25 cellular contexts compared by ENCODE assay signal in genomic region chr16:4922721-4923342, GRCh38. TPM values are rescaled to one million over a fixed set of nuclear protein-coding genes. Genes with fewer than 3 reads are reported as not detected.
DNase-seq lines count a peak whose midpoint lies in the region; ATAC-seq, FAIRE-seq and TF ChIP-seq lines count a peak whose summit lies in the region.
"Had no signal": no experiment of that assay in that cellular context is flagged by ENCODE, and none has a peak within 500 bp of the region (broad histone marks: within the 10 kb centered on the region; RNA-seq: fewer than 3 reads in every experiment).

No MANE protein-coding gene starts in this region.

- no peak for TF ChIP-seq RAD21 in HepG2 (CRISPR knock-in tag; IDR thresholded peaks at IDR 0.05)

- H3K4me3 ChIP-seq in HepG2 (replicated peaks in 1 of 3; ENCODE audit: insufficient read depth in 1 of 3, low read depth in 2 of 3, low read length in 3 of 3) = no peak overlapping the region
- H3K4me3 ChIP-seq in right lobe of liver = no peak overlapping the region
- H3K4me3 ChIP-seq in endodermal cell (ENCODE audit: low read length) = no peak overlapping the region
- H3K4me3 ChIP-seq in osteoblast (ENCODE audit: insufficient read depth, low read length) = no peak overlapping the region
- H3K4me3 ChIP-seq in testis = no peak overlapping the region
- H3K4me3 ChIP-seq: heart right ventricle, tibial nerve had no signal

- no peaks in the 10 kb centered on the region for H3K27me3 Mint-ChIP-seq in endodermal cell (ENCODE audit: insufficient read depth)

- FAIRE-seq in HepG2 (lab: Jason Lieb, UNC) = no peak

- TF ChIP-seq CTCF in HepG2 (CRISPR knock-in tag; IDR thresholded peaks at IDR 0.05) (no peak), right lobe of liver (IDR thresholded peaks at IDR 0.05) (no peak), endodermal cell (conservative IDR thresholded peaks at IDR 0.05) (peak; percentile 22), osteoblast (IDR thresholded peaks at IDR 0.05; ENCODE audit: extremely low read depth, low read depth, low read length) (no peak), testis (IDR thresholded peaks at IDR 0.05) (no peak)

- POLR2A ChIA-PET in HepG2 (lab: Yijun Ruan, JAX) = no interaction called here

- H3K4me1 Mint-ChIP-seq in endodermal cell = peaks cover 13% of the 10 kb centered on the region
- H3K4me1 Mint-ChIP-seq: activated CD4-positive, alpha-beta memory T cell treated with anti-CD3 and anti-CD28 coated beads, Interleukin-2, amount 10 ng/mL, durations not matched to agents 7 days and 5 days; activated naive CD8-positive, alpha-beta T cell treated with anti-CD3 and anti-CD28 coated beads, Interleukin-2, amount 10 ng/mL, durations not matched to agents 7 days and 5 days; stimulated activated naive B cell treated with anti-CD40 and anti-IgM and Interleukin-4, amounts not matched to agents 10 μg/mL and 1 μg/mL and 100 μg/mL, for 72 hours had no signal

- H3K9me3 Mint-ChIP-seq in endodermal cell = peaks cover 14% of the 10 kb centered on the region

- H3K4me1 ChIP-seq in HepG2 (ENCODE audit: insufficient read depth, low read length) (peaks cover 25% of the 10 kb centered on the region), right lobe of liver (peaks cover 0 to 18% (median 9%) of the 10 kb centered on the region in 4 donors), endodermal cell (ENCODE audit: control insufficient read depth, insufficient read depth, low read length) (peaks cover 6% of the 10 kb centered on the region), osteoblast (ENCODE audit: insufficient read depth, low read length) (no peaks in the 10 kb centered on the region), testis (no peaks in the 10 kb centered on the region)

- H3K36me3 ChIP-seq in HepG2 (replicated peaks in 1 of 2; ENCODE audit: control insufficient read depth in 1 of 2, insufficient read depth in 2 of 2, low read length in 2 of 2) (no peaks in the 10 kb centered on the region; a peak in 1 of 5 replicates), right lobe of liver (no peaks in the 10 kb centered on the region), endodermal cell (ENCODE audit: control insufficient read depth, insufficient read depth, low read length) (peaks cover 10% of the 10 kb centered on the region), osteoblast (ENCODE audit: insufficient read depth, low read length) (no peaks in the 10 kb centered on the region), testis (ENCODE audit: low read depth, missing control alignments) (no peaks in the 10 kb centered on the region)
- H3K36me3 ChIP-seq: heart right ventricle had no signal

- TF ChIP-seq EP300 in HepG2 (IDR thresholded peaks at IDR 0.05; ENCODE audit: low read depth in 2 of 2, low read length in 2 of 2) (no peak), HepG2 (CRISPR knock-in tag; IDR thresholded peaks at IDR 0.05; ENCODE audit: borderline replicate concordance) (no peak)

- no peak overlapping the region for H3K27ac Mint-ChIP-seq in endodermal cell
- H3K27ac Mint-ChIP-seq: activated CD4-positive, alpha-beta memory T cell treated with anti-CD3 and anti-CD28 coated beads, Interleukin-2, amount 10 ng/mL, durations not matched to agents 7 days and 5 days; activated naive CD8-positive, alpha-beta T cell treated with anti-CD3 and anti-CD28 coated beads, Interleukin-2, amount 10 ng/mL, durations not matched to agents 7 days and 5 days; CD4-positive, alpha-beta T cell; stimulated activated naive B cell treated with anti-CD40 and anti-IgM and Interleukin-4, amounts not matched to agents 10 μg/mL and 1 μg/mL and 100 μg/mL, for 72 hours had no signal

- intact Hi-C loops in HepG2 (cut with micrococcal nuclease; ENCODE audit: unreplicated experiment) = no loop called here
- intact Hi-C loops in right lobe of liver (cut with DNase I) = no loop called here
- intact Hi-C loops in testis (cut with DNase I; ENCODE audit: low total_unique reads) = no loop called here

- H2AFZ ChIP-seq in HepG2 (ENCODE audit: low read length) (no peak overlapping the region), osteoblast (ENCODE audit: low read length) (no peak overlapping the region)

- TF ChIP-seq POLR2A in HepG2 (IDR thresholded peaks at IDR 0.05; ENCODE audit: insufficient read depth in 1 of 2, low read depth in 2 of 2, low read length in 2 of 2) (no peak), right lobe of liver (IDR thresholded peaks at IDR 0.05) (no peak), testis (IDR thresholded peaks at IDR 0.05) (no peak)

- CTCF ChIA-PET in HepG2 (lab: Yijun Ruan, JAX; ENCODE audit: low intra/inter-chr PET ratio, low total read pairs) = no interaction called here

- ATAC-seq in HepG2 = no peak
- no peak for ATAC-seq in right lobe of liver
- no peak for ATAC-seq in GM21515 (IDR thresholded peaks at IDR 0.05; ENCODE audit: unreplicated experiment)
- ATAC-seq: heart right ventricle; stimulated activated naive B cell treated with anti-CD40 and anti-IgM and Interleukin-4, amounts not matched to agents 10 μg/mL and 1 μg/mL and 100 μg/mL, for 72 hours had no signal

- H3K79me2 ChIP-seq in HepG2 (ENCODE audit: insufficient read depth, low read length) (no peaks in the 10 kb centered on the region), osteoblast (ENCODE audit: insufficient read depth, low read length) (no peaks in the 10 kb centered on the region)

- no peak overlapping the region for H3K27ac ChIP-seq in HepG2 (ENCODE audit: extremely low read length, insufficient read depth, low read length)
- H3K27ac ChIP-seq in right lobe of liver = no peak overlapping the region
- H3K27ac ChIP-seq in endodermal cell (ENCODE audit: low read depth, low read length) = no peak overlapping the region
- no peak overlapping the region for H3K27ac ChIP-seq in osteoblast (ENCODE audit: low read depth, low read length)
- H3K27ac ChIP-seq in testis = no peak overlapping the region
- H3K27ac ChIP-seq: heart right ventricle had no signal

- 91% methylated on average over 18 of the region's 18 CpGs for WGBS in HepG2 (ENCODE audit: low lambda C conversion rate)
- WGBS in right lobe of liver (ENCODE audit: insufficient coverage, low coverage, low lambda C conversion rate, missing lambda C conversion rate) = 74% methylated on average over 9 of the region's 18 CpGs
- 92 to 95% methylated on average over 11 to 18 of the region's 18 CpGs for WGBS in endodermal cell (ENCODE audit: insufficient coverage in 1 of 2, insufficient read length in 1 of 2), 2 experiments
- WGBS in testis, 2 donors = 56 to 62% methylated on average over 18 of the region's 18 CpGs

- no peak overlapping the region for H3K9ac ChIP-seq in HepG2 (ENCODE audit: insufficient read depth, low read depth, low read length)
- H3K9ac ChIP-seq in endodermal cell (ENCODE audit: extremely low read depth, low read length, poor library complexity, severe bottlenecking) = no peak overlapping the region

- H3K36me3 Mint-ChIP-seq in endodermal cell (ENCODE audit: low read depth) = peaks cover 16% of the 10 kb centered on the region
- H3K36me3 Mint-ChIP-seq: activated naive CD8-positive, alpha-beta T cell treated with anti-CD3 and anti-CD28 coated beads, Interleukin-2, amount 10 ng/mL, durations not matched to agents 7 days and 5 days had no signal

- no peak for DNase-seq in HepG2 (ENCODE audit: low spot score)
- no peak for DNase-seq in right lobe of liver
- DNase-seq in endodermal cell = peak; percentile 56
- peak; percentile 35 for DNase-seq in osteoblast (ENCODE audit: insufficient read length, low spot score, missing footprints)
- DNase-seq in testis = no peak
- DNase-seq in activated naive CD4-positive, alpha-beta T cell treated with anti-CD3 and anti-CD28 coated beads, Interleukin-2, amount 50 U/mL, for 16 hours = no peak
- DNase-seq in COR-L47 (lab: John Stamatoyannopoulos, UW) = no peak
- DNase-seq: activated CD4-positive, alpha-beta memory T cell treated with anti-CD3 and anti-CD28 coated beads, Interleukin-2, amount 10 ng/mL, durations not matched to agents 7 days and 5 days; activated naive CD8-positive, alpha-beta T cell treated with anti-CD3 and anti-CD28 coated beads, Interleukin-2, amount 10 ng/mL, durations not matched to agents 7 days and 5 days; CD4-positive, alpha-beta T cell; foreskin fibroblast; GDM1; GOT3; heart right ventricle; Karpas-422; mesendoderm; MV-4-11; retina; Right ventricle myocardium superior; stimulated activated CD4-positive, alpha-beta T cell treated with anti-CD3 and anti-CD28 coated beads, Interleukin-4, amount 100 ng/mL, for 1 hour; stimulated activated naive B cell treated with anti-CD40 and anti-IgM and Interleukin-4, amounts not matched to agents 10 μg/mL and 1 μg/mL and 100 μg/mL, for 72 hours had no signal

- in situ Hi-C loops in HepG2 (cut with HindIII; ENCODE audit: extremely low pct_ligation_motif_present, low pct_unique_long_range_greater_than_20kb) = no loop called here

- no peak overlapping the region for H3K4me3 Mint-ChIP-seq in endodermal cell
- H3K4me3 Mint-ChIP-seq: activated CD4-positive, alpha-beta memory T cell treated with anti-CD3 and anti-CD28 coated beads, Interleukin-2, amount 10 ng/mL, durations not matched to agents 7 days and 5 days; activated naive CD8-positive, alpha-beta T cell treated with anti-CD3 and anti-CD28 coated beads, Interleukin-2, amount 10 ng/mL, durations not matched to agents 7 days and 5 days; CD4-positive, alpha-beta T cell; stimulated activated naive B cell treated with anti-CD40 and anti-IgM and Interleukin-4, amounts not matched to agents 10 μg/mL and 1 μg/mL and 100 μg/mL, for 72 hours had no signal

- no peak overlapping the region for H3K4me2 ChIP-seq in HepG2 (ENCODE audit: low read depth, low read length)
- no peak overlapping the region for H3K4me2 ChIP-seq in osteoblast (ENCODE audit: insufficient read depth, low read length)

- no TSS peak for BruUV-seq in HepG2 (replicated peaks; lab: Mats Ljungman, UMichigan)

- H3K9me3 ChIP-seq in HepG2 (ENCODE audit: low read length) = peaks cover 6% of the 10 kb centered on the region; the same call in 1 of the 2 replicates
- H3K9me3 ChIP-seq in right lobe of liver = no peaks in the 10 kb centered on the region
- H3K9me3 ChIP-seq in endodermal cell (ENCODE audit: control insufficient read depth, low read length) = peaks cover 11% of the 10 kb centered on the region
- peaks cover 6% of the 10 kb centered on the region for H3K9me3 ChIP-seq in osteoblast (ENCODE audit: low read depth, low read length)
- no peaks in the 10 kb centered on the region for H3K9me3 ChIP-seq in testis

- H3K27me3 ChIP-seq in HepG2 (ENCODE audit: control insufficient read depth in 1 of 2, insufficient read depth in 2 of 2, low read length in 2 of 2) (no peaks in the 10 kb centered on the region), right lobe of liver (no peaks in the 10 kb centered on the region), endodermal cell (ENCODE audit: control insufficient read depth, insufficient read depth, low read length, poor library complexity, severe bottlenecking) (no peaks in the 10 kb centered on the region), osteoblast (ENCODE audit: insufficient read depth, low read length) (peaks cover 35% of the 10 kb centered on the region), testis (no peaks in the 10 kb centered on the region)
- H3K27me3 ChIP-seq: heart right ventricle, tibial nerve had no signal

- H4K20me1 ChIP-seq in HepG2 (ENCODE audit: insufficient read depth, low read length) (no peaks in the 10 kb centered on the region), osteoblast (ENCODE audit: insufficient read depth, low read length) (no peaks in the 10 kb centered on the region)

RNA-seq across cellular contexts. Expression of gene PPL, which starts 14.1 kb away (rescaled TPM):
- 4.4 and 6.6 TPM in 2 replicates for total RNA-seq in HepG2 (2016; rRNA removed; fragmentation: Illumina TruSeq; extraction: Trizol)
- total RNA-seq in HepG2 (2016; cell fraction: cytosol; rRNA removed; fragmentation: Illumina TruSeq; extraction: Trizol; ENCODE audit: low read depth) = 1.1 and 1.5 TPM in 2 replicates
- total RNA-seq in HepG2 (2016; cell fraction: insoluble cytoplasmic fraction; rRNA removed; fragmentation: Illumina TruSeq; extraction: Trizol) = 3.3 and 6.8 TPM in 2 replicates
- total RNA-seq in HepG2 (2016; cell fraction: membrane; rRNA removed; fragmentation: Illumina TruSeq; extraction: Trizol) = 1.8 and 2.4 TPM in 2 replicates
- 8.8 and 10.7 TPM in 2 replicates for total RNA-seq in HepG2 (2016; cell fraction: nucleus; rRNA removed; fragmentation: Illumina TruSeq; extraction: Trizol)
- 5.7 and 7.5 TPM in 2 replicates for polyA plus RNA-seq in HepG2 (2011; rRNA removed)
- 4.1 and 4.4 TPM in 2 replicates for polyA plus RNA-seq in HepG2 (2011; cell fraction: cytosol; rRNA removed)
- 19.1 and 22.6 TPM in 2 replicates for polyA plus RNA-seq in HepG2 (2011; cell fraction: nucleus; rRNA removed)
- polyA plus RNA-seq in HepG2 (2012) = 5.2 and 7.1 TPM in 2 replicates
- 0.62 and 0.73 TPM in 2 replicates for polyA plus RNA-seq in HepG2 (2016; cell fraction: cytosol; fragmentation: Illumina TruSeq; extraction: Trizol; ENCODE audit: low read depth)
- 2.7 and 3.1 TPM in 2 replicates for polyA plus RNA-seq in HepG2 (2016; cell fraction: insoluble cytoplasmic fraction; fragmentation: Illumina TruSeq; extraction: Trizol; ENCODE audit: low read depth)
- polyA plus RNA-seq in HepG2 (2016; cell fraction: membrane; fragmentation: Illumina TruSeq; extraction: Trizol; ENCODE audit: low read depth) = 0.72 and 0.92 TPM in 2 replicates
- polyA plus RNA-seq in HepG2 (2016; cell fraction: nucleus; fragmentation: Illumina TruSeq; extraction: Trizol; ENCODE audit: insufficient read depth, low read depth) = 14.4 and 14.5 TPM in 2 replicates
- 9.9 and 18.8 TPM in 2 replicates for polyA minus RNA-seq in HepG2 (2011; rRNA and poly(A)+ RNA removed; ENCODE audit: low replicate concordance)
- 6.1 and 7.4 TPM in 2 replicates for polyA minus RNA-seq in HepG2 (2011; cell fraction: cytosol; rRNA and poly(A)+ RNA removed)
- polyA minus RNA-seq in HepG2 (2011; cell fraction: nucleus; rRNA and poly(A)+ RNA removed) = 7.3 and 10.2 TPM in 2 replicates
- 10 to 100 TPM in 4 of 6 experiments, 1 to 10 TPM in 2; 6.9 to 23.8 (median 14.4) TPM for total RNA-seq in right lobe of liver
- total RNA-seq in endodermal cell = 10 to 100 TPM; 37.8 to 48.5 TPM
- polyA plus RNA-seq in endodermal cell (2013, experiment 1 of 2) = 4.7 TPM
- polyA plus RNA-seq in endodermal cell (2013, experiment 2 of 2) = 3.6 TPM
- 24.2 and 27.1 TPM in 2 replicates for total RNA-seq in osteoblast
- total RNA-seq in testis = 1 to 10 TPM; 5.4 to 6.1 TPM
- 6.8 TPM for polyA plus RNA-seq in testis (ENCODE audit: insufficient read depth, low read depth, low replicate concordance)
- total RNA-seq: activated naive CD8-positive, alpha-beta T cell treated with anti-CD3 and anti-CD28 coated beads, Interleukin-2, amount 10 ng/mL, durations not matched to agents 7 days and 5 days; CD4-positive, alpha-beta T cell; OCI-LY7 had no signal

RNA-seq across cellular contexts. Expression of gene SEC14L5, which starts 35.3 kb away (rescaled TPM):
- total RNA-seq in HepG2 (2016; rRNA removed; fragmentation: Illumina TruSeq; extraction: Trizol) (0.36 and 0.42 TPM in 2 replicates), right lobe of liver (1 to 10 TPM in 1 of 6 experiments, under 1 TPM in 4, not detected in 1; 0.09 to 1.1 (median 0.60) TPM), endodermal cell (under 1 TPM; 0.22 to 0.33 TPM), osteoblast (under 0.01 and 0.29 TPM in 2 replicates), testis (1 to 10 TPM; 1.2 to 2.9 TPM)
- total RNA-seq in HepG2 (2016; cell fraction: cytosol; rRNA removed; fragmentation: Illumina TruSeq; extraction: Trizol; ENCODE audit: low read depth) = 0.09 TPM in 1 of 2 replicates, not detected in the other
- 0.34 and 0.43 TPM in 2 replicates for total RNA-seq in HepG2 (2016; cell fraction: insoluble cytoplasmic fraction; rRNA removed; fragmentation: Illumina TruSeq; extraction: Trizol)
- total RNA-seq in HepG2 (2016; cell fraction: membrane; rRNA removed; fragmentation: Illumina TruSeq; extraction: Trizol) = 0.19 and 0.21 TPM in 2 replicates
- 0.34 and 0.43 TPM in 2 replicates for total RNA-seq in HepG2 (2016; cell fraction: nucleus; rRNA removed; fragmentation: Illumina TruSeq; extraction: Trizol)
- polyA plus RNA-seq in HepG2 (2011; rRNA removed) (0.40 and 0.60 TPM in 2 replicates), testis (ENCODE audit: insufficient read depth, low read depth, low replicate concordance) (0.73 TPM)
- 0.31 and 0.44 TPM in 2 replicates for polyA plus RNA-seq in HepG2 (2011; cell fraction: cytosol; rRNA removed)
- polyA plus RNA-seq in HepG2 (2011; cell fraction: nucleus; rRNA removed) = 1.3 and 1.5 TPM in 2 replicates
- 0.59 and 1.0 TPM in 2 replicates for polyA plus RNA-seq in HepG2 (2012)
- 0.02 TPM in 2 replicates for polyA plus RNA-seq in HepG2 (2016; cell fraction: cytosol; fragmentation: Illumina TruSeq; extraction: Trizol; ENCODE audit: low read depth)
- polyA plus RNA-seq in HepG2 (2016; cell fraction: insoluble cytoplasmic fraction; fragmentation: Illumina TruSeq; extraction: Trizol; ENCODE audit: low read depth) = 0.32 and 0.43 TPM in 2 replicates
- polyA plus RNA-seq in HepG2 (2016; cell fraction: membrane; fragmentation: Illumina TruSeq; extraction: Trizol; ENCODE audit: low read depth) = 0.08 and 0.14 TPM in 2 replicates
- polyA plus RNA-seq in HepG2 (2016; cell fraction: nucleus; fragmentation: Illumina TruSeq; extraction: Trizol; ENCODE audit: insufficient read depth, low read depth) = 0.31 and 0.41 TPM in 2 replicates
- 0.16 and 1.5 TPM in 2 replicates for polyA minus RNA-seq in HepG2 (2011; rRNA and poly(A)+ RNA removed; ENCODE audit: low replicate concordance)
- polyA minus RNA-seq in HepG2 (2011; cell fraction: cytosol; rRNA and poly(A)+ RNA removed) = 0.18 and 0.49 TPM in 2 replicates
- 0.64 and 0.75 TPM in 2 replicates for polyA minus RNA-seq in HepG2 (2011; cell fraction: nucleus; rRNA and poly(A)+ RNA removed)
- polyA plus RNA-seq in endodermal cell (2013, experiment 1 of 2) = 0.89 TPM
- polyA plus RNA-seq in endodermal cell (2013, experiment 2 of 2) = 0.37 TPM
- total RNA-seq: A172; CD4-positive, alpha-beta T cell; OCI-LY7 had no signal

Comparison
In these comparisons a context has a peak if more than half of its experiments do, and no peak if none do; other contexts are left out.
1. DNase-seq: peak in endodermal cell (single experiment) and osteoblast (single experiment); none in HepG2 (single experiment), right lobe of liver (0 of 3), testis (single experiment), activated naive CD4-positive, alpha-beta T cell treated with anti-CD3 and anti-CD28 coated beads, Interleukin-2, amount 50 U/mL, for 16 hours (single experiment) and COR-L47 (single experiment).